Comparison of ENCODE assay signal across 9 cellular contexts in the genomic region with DNA sequence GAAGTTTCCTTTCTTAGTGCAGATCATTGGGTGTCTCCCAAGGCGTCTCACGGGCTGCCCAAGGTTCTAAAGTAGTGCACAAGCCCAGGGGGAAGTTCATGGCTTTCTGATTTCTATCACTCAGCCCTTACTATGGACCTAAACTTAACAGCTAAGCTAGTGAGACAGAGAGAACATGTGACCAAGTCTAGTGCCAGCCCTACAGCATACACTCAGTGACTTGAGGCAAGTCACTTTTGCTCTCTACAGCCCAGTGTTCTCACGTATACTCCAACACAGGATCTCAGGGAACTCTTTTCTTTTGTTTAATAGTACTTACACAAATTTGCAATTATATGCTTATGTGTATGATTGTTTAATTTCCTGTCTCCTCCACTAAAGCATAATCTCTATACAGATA. TPM values are rescaled to one million over a fixed set of nuclear protein-coding genes. Genes with fewer than 3 reads are reported as not detected.
"Had no signal": no experiment of that assay in that cellular context is flagged by ENCODE, and none has a peak within 500 bp of the region (broad histone marks: within the 10 kb centered on the region; RNA-seq: fewer than 3 reads in every experiment).

No MANE protein-coding gene starts in this region.

- ATAC-seq: GM23338, HCT116, HepG2 had no signal

- H3K4me1 ChIP-seq: HAP-1 had no signal

- DNase-seq: H7, HFFc6 had no signal

- H3K4me3 ChIP-seq: GM23338, HAP-1 had no signal

- H3K36me3 ChIP-seq: HAP-1 had no signal

- H3K27ac ChIP-seq: HL-60 had no signal

- H3K9me3 Mint-ChIP-seq: GM23338, HFFc6 had no signal

- H3K27ac Mint-ChIP-seq: GM23338, HFFc6, IgD-negative memory B cell had no signal

- H3K4me3 Mint-ChIP-seq: GM23338, HFFc6, IgD-negative memory B cell had no signal

- H3K27me3 Mint-ChIP-seq: IgD-negative memory B cell had no signal

- H3K9me3 ChIP-seq: HAP-1 had no signal

- H3K4me1 Mint-ChIP-seq: GM23338, IgD-negative memory B cell had no signal

- H3K36me3 Mint-ChIP-seq: IgD-negative memory B cell had no signal

RNA-seq across cellular contexts. Expression of a gene that starts 48.6 kb away (rescaled TPM):
- total RNA-seq: GM23338, HepG2, HFFc6, HT1080 had no signal
